In genomic region chr20:44430270-44431065, GRCh38 we compare ENCODE assay signal across 1 cellular context.
TF ChIP-seq lines count a peak whose summit lies in the region.

No MANE protein-coding gene starts in this region.

TF ChIP-seq in HepG2, 621 proteins besides CTCF, POLR2A, EP300 and RAD21 (continued from another document and continues in another):
- TF ChIP-seq TFE3 (CRISPR knock-in tag; IDR thresholded peaks at IDR 0.05): no peak
- no peak for TF ChIP-seq ZNF280B (CRISPR knock-in tag; IDR thresholded peaks at IDR 0.05; ENCODE audit: borderline replicate concordance)
- TF ChIP-seq CCAR2 (optimal IDR thresholded peaks at IDR 0.05; ENCODE audit: low read depth, low read length): no peak
- TF ChIP-seq ZNF335 (CRISPR knock-in tag; IDR thresholded peaks at IDR 0.05): no peak
- no peak for TF ChIP-seq ARID3A (IDR thresholded peaks at IDR 0.05; ENCODE audit: low read depth, low read length)
- TF ChIP-seq CBX5 (CRISPR knock-in tag; IDR thresholded peaks at IDR 0.05; ENCODE audit: borderline replicate concordance): no peak
- no peak for TF ChIP-seq ZSCAN20 (CRISPR knock-in tag; IDR thresholded peaks at IDR 0.05; ENCODE audit: borderline replicate concordance)
- TF ChIP-seq CHD4 (IDR thresholded peaks at IDR 0.05; ENCODE audit: borderline replicate concordance, low read length): no peak
- TF ChIP-seq RBFOX2 (IDR thresholded peaks at IDR 0.05; ENCODE audit: low read depth, low read length): peak; percentile 60
- no peak for TF ChIP-seq HMGXB4 (CRISPR knock-in tag; IDR thresholded peaks at IDR 0.05; ENCODE audit: borderline replicate concordance in 1 of 2, low read depth in 1 of 2)
- TF ChIP-seq ZNF550 (CRISPR knock-in tag; IDR thresholded peaks at IDR 0.05; ENCODE audit: borderline replicate concordance): no peak
- no peak for TF ChIP-seq DR1 (CRISPR knock-in tag; IDR thresholded peaks at IDR 0.05)
- TF ChIP-seq PAF1 (CRISPR knock-in tag; IDR thresholded peaks at IDR 0.05): peak; percentile 81
- TF ChIP-seq ZNF33B (CRISPR knock-in tag; IDR thresholded peaks at IDR 0.05): no peak
- TF ChIP-seq DDIT3 (CRISPR knock-in tag; IDR thresholded peaks at IDR 0.05): no peak
- peak; percentile 50 for TF ChIP-seq HNRNPH1 (optimal IDR thresholded peaks at IDR 0.05; ENCODE audit: low read depth, low read length)
- no peak for TF ChIP-seq ZNF383 (CRISPR knock-in tag; IDR thresholded peaks at IDR 0.05; ENCODE audit: borderline replicate concordance)
- TF ChIP-seq ZFYVE20 (CRISPR knock-in tag; IDR thresholded peaks at IDR 0.05; ENCODE audit: borderline replicate concordance, low read depth): no peak
- TF ChIP-seq ZNF660 (CRISPR knock-in tag; IDR thresholded peaks at IDR 0.05; ENCODE audit: borderline replicate concordance, low read depth): no peak
- no peak for TF ChIP-seq ZHX2 (IDR thresholded peaks at IDR 0.05; ENCODE audit: low read depth)
- no peak for TF ChIP-seq ZHX2 (CRISPR knock-in tag; IDR thresholded peaks at IDR 0.05; ENCODE audit: borderline replicate concordance)
- TF ChIP-seq ATF7-NPFF (CRISPR knock-in tag; IDR thresholded peaks at IDR 0.05; ENCODE audit: low read depth): no peak
- TF ChIP-seq FOXK1 (CRISPR knock-in tag; IDR thresholded peaks at IDR 0.05; ENCODE audit: borderline replicate concordance, low read depth): no peak
- no peak; the same call in none of the 2 replicates for TF ChIP-seq AKAP8 (CRISPR knock-in tag; IDR thresholded peaks at IDR 0.05)
- peak; percentile 82; the same call in 1 of the 2 replicates for TF ChIP-seq HOXA7 (CRISPR knock-in tag; IDR thresholded peaks at IDR 0.05)
- peak; percentile 67 for TF ChIP-seq ZNF574 (CRISPR knock-in tag; IDR thresholded peaks at IDR 0.05)
- 0 out of 2 replicates have a peak, but pooled peaks have one; percentile 40 for TF ChIP-seq POLR2G (IDR thresholded peaks at IDR 0.05; ENCODE audit: low read depth, low read length)
- TF ChIP-seq LCORL (IDR thresholded peaks at IDR 0.05): no peak
- TF ChIP-seq LCORL (CRISPR knock-in tag; IDR thresholded peaks at IDR 0.05): peak; percentile 62
- TF ChIP-seq NONO (IDR thresholded peaks at IDR 0.05): no peak
- peak; percentile 58; the same call in 1 of the 2 replicates for TF ChIP-seq NONO (CRISPR knock-in tag; conservative IDR thresholded peaks at IDR 0.05)
- no peak for TF ChIP-seq TBP (CRISPR knock-in tag; IDR thresholded peaks at IDR 0.05)
- peak; percentile 74; the same call in 1 of the 2 replicates for TF ChIP-seq ZNF672 (CRISPR knock-in tag; IDR thresholded peaks at IDR 0.05)
- no peak for TF ChIP-seq BRF2 (CRISPR knock-in tag; IDR thresholded peaks at IDR 0.05)
- no peak for TF ChIP-seq HNF1B (CRISPR knock-in tag; IDR thresholded peaks at IDR 0.05)
- TF ChIP-seq ZSCAN29 (CRISPR knock-in tag; conservative IDR thresholded peaks at IDR 0.05): no peak
- no peak for TF ChIP-seq ZNF292 (CRISPR knock-in tag; IDR thresholded peaks at IDR 0.05; ENCODE audit: borderline replicate concordance, low read depth)
- no peak for TF ChIP-seq KLF6 (CRISPR knock-in tag; IDR thresholded peaks at IDR 0.05)
- TF ChIP-seq ZSCAN22 (CRISPR knock-in tag; IDR thresholded peaks at IDR 0.05): no peak
- peak; percentile 54; the same call in 1 of the 2 replicates for TF ChIP-seq ZBTB2 (CRISPR knock-in tag; IDR thresholded peaks at IDR 0.05; ENCODE audit: low read depth)
- no peak for TF ChIP-seq MXD4 (CRISPR knock-in tag; IDR thresholded peaks at IDR 0.05)
- no peak for TF ChIP-seq ZNF17 (CRISPR knock-in tag; IDR thresholded peaks at IDR 0.05)
- TF ChIP-seq ZNF737 (CRISPR knock-in tag; IDR thresholded peaks at IDR 0.05; ENCODE audit: borderline replicate concordance): 0 out of 2 replicates have a peak, but pooled peaks have one; percentile 8
- no peak for TF ChIP-seq FOXO1 (CRISPR knock-in tag; IDR thresholded peaks at IDR 0.05)
- no peak for TF ChIP-seq ZSCAN12 (CRISPR knock-in tag; IDR thresholded peaks at IDR 0.05)
